Comparison of ENCODE assay signal across 24 cellular contexts in genomic region chr11:92304271-92304670, GRCh38.
DNase-seq lines count a peak whose midpoint lies in the region; ATAC-seq and TF ChIP-seq lines count a peak whose summit lies in the region.
"Had no signal": no experiment of that assay in that cellular context is flagged by ENCODE, and none has a peak within 500 bp of the region (broad histone marks: within the 10 kb centered on the region; RNA-seq: fewer than 3 reads in every experiment).

No MANE protein-coding gene starts in this region.

- WGBS in upper lobe of left lung, 2 donors: 71 to 100% methylated on average over 1 of the region's 1 CpG

- CTCF ChIA-PET in WTC11 (lab: Charles Lee): no interaction called here

- ATAC-seq in WTC11 (no peak), upper lobe of left lung (ENCODE audit: low FRiP score in 2 of 2) (no peak), Right ventricle myocardium inferior (no peak)
- ATAC-seq: A549, GM12878 had no signal

- peaks cover 74% of the 10 kb centered on the region for H3K4me1 Mint-ChIP-seq in WTC11
- H3K4me1 Mint-ChIP-seq: CD14-positive monocyte; CD8-positive, alpha-beta memory T cell had no signal

- intact Hi-C loops in Right ventricle myocardium inferior (cut with DNase I): no loop called here

- peak; percentile 54 for DNase-seq in EL
- DNase-seq in M059J (ENCODE audit: low read depth): peak; percentile 29
- no peak for DNase-seq in WTC11 (ENCODE audit: low spot score)
- DNase-seq in kidney tubule cell (ENCODE audit: low spot score): peak; percentile 37
- no peak for DNase-seq in upper lobe of left lung
- no peak for DNase-seq in NOMO-1 treated with DMSO at 0.1 percent for 48 hours (lab: John Stamatoyannopoulos, UW; ENCODE audit: unreplicated experiment)
- no peak for DNase-seq in Right ventricle myocardium inferior (ENCODE audit: missing footprints)
- no peak for DNase-seq in NCI-H748 treated with DMSO at 0.1 percent for 48 hours (lab: John Stamatoyannopoulos, UW)
- DNase-seq: 8988T; ACHN; AML-193; BE2C; CD4-positive, alpha-beta T cell; CD8-positive, alpha-beta memory T cell; DMS 273 treated with DMSO at 0.1 percent for 48 hours; DMS79; GDM1; GOT3; H7; HCEC 1CT had no signal

- no peaks in the 10 kb centered on the region for H3K4me1 ChIP-seq in upper lobe of left lung

- no peak overlapping the region for H3K4me3 ChIP-seq in upper lobe of left lung
- H3K4me3 ChIP-seq: A549; BLaER1 treated with 17β-estradiol and CSF1 and Interleukin-3, amounts not matched to agents 10 nM and 100 nM; GM12878 had no signal

- H3K27me3 ChIP-seq in upper lobe of left lung: no peaks in the 10 kb centered on the region
- H3K27me3 ChIP-seq: BE2C; BLaER1 treated with 17β-estradiol and CSF1 and Interleukin-3, amounts not matched to agents 10 nM and 100 nM had no signal

- no peaks in the 10 kb centered on the region for H3K36me3 Mint-ChIP-seq in WTC11
- H3K36me3 Mint-ChIP-seq: CD14-positive monocyte; CD8-positive, alpha-beta memory T cell had no signal

- no peak for TF ChIP-seq POLR2A in upper lobe of left lung (IDR thresholded peaks at IDR 0.05)

- no peaks in the 10 kb centered on the region for H3K9me3 ChIP-seq in upper lobe of left lung
- H3K9me3 ChIP-seq: A549; BE2C; BLaER1 treated with 17β-estradiol and CSF1 and Interleukin-3, amounts not matched to agents 10 nM and 100 nM had no signal

- H3K4me3 Mint-ChIP-seq in WTC11: no peak overlapping the region
- H3K4me3 Mint-ChIP-seq: CD4-positive, alpha-beta T cell; CD8-positive, alpha-beta memory T cell had no signal

- H3K27ac ChIP-seq in upper lobe of left lung: no peak overlapping the region
- H3K27ac ChIP-seq: A549; BLaER1 treated with 17β-estradiol and CSF1 and Interleukin-3, amounts not matched to agents 10 nM and 100 nM had no signal

- no peak for TF ChIP-seq CTCF in WTC11 (IDR thresholded peaks at IDR 0.05)
- no peak for TF ChIP-seq CTCF in upper lobe of left lung (IDR thresholded peaks at IDR 0.05)

- no peaks in the 10 kb centered on the region for H3K36me3 ChIP-seq in upper lobe of left lung
- H3K36me3 ChIP-seq: BE2C; BLaER1 treated with 17β-estradiol and CSF1 and Interleukin-3, amounts not matched to agents 10 nM and 100 nM had no signal

- POLR2A ChIA-PET in WTC11 (lab: Charles Lee): no interaction called here

- H3K9me3 Mint-ChIP-seq in WTC11: no peaks in the 10 kb centered on the region
- H3K9me3 Mint-ChIP-seq: CD4-positive, alpha-beta T cell had no signal

- TF ChIP-seq EP300 in upper lobe of left lung (IDR thresholded peaks at IDR 0.05): no peak

- H3K27ac Mint-ChIP-seq in WTC11: peak overlapping the region; percentile 82
- H3K27ac Mint-ChIP-seq: CD14-positive monocyte; CD4-positive, alpha-beta T cell; CD8-positive, alpha-beta memory T cell had no signal

- no peaks in the 10 kb centered on the region for H3K27me3 Mint-ChIP-seq in WTC11 (ENCODE audit: low read depth)
- H3K27me3 Mint-ChIP-seq: CD4-positive, alpha-beta T cell; CD8-positive, alpha-beta memory T cell had no signal

TF ChIP-seq in WTC11, 78 proteins besides CTCF, POLR2A, EP300 and RAD21:
- TF ChIP-seq ZNF425 (CRISPR knock-in tag; conservative IDR thresholded peaks at IDR 0.05) (no peak), TCF7 (CRISPR knock-in tag; IDR thresholded peaks at IDR 0.05; ENCODE audit: low read depth) (no peak), ESRRA (CRISPR knock-in tag; IDR thresholded peaks at IDR 0.05; ENCODE audit: borderline replicate concordance) (no peak), SMAD4 (CRISPR knock-in tag; IDR thresholded peaks at IDR 0.05) (no peak), MYBL2 (CRISPR knock-in tag; IDR thresholded peaks at IDR 0.05) (no peak), ATF2 (CRISPR knock-in tag; IDR thresholded peaks at IDR 0.05; ENCODE audit: borderline replicate concordance, low read depth) (no peak), CREM (CRISPR knock-in tag; IDR thresholded peaks at IDR 0.05) (no peak), USF1 (CRISPR knock-in tag; IDR thresholded peaks at IDR 0.05) (no peak), ZNF532 (CRISPR knock-in tag; IDR thresholded peaks at IDR 0.05; ENCODE audit: borderline replicate concordance) (no peak)

Comparison
In these comparisons a context has a peak if more than half of its experiments do, and no peak if none do; other contexts are left out.
1. DNase-seq: peak in EL (single experiment), M059J (single experiment) and kidney tubule cell (single experiment); none in WTC11 (single experiment), upper lobe of left lung (0 of 2), NOMO-1 treated with DMSO at 0.1 percent for 48 hours (single experiment), Right ventricle myocardium inferior (single experiment) and NCI-H748 treated with DMSO at 0.1 percent for 48 hours (single experiment).